Comparison of ENCODE assay signal across 36 cellular contexts in genomic region chr1:222579316-222579715, GRCh38. TPM values are rescaled to one million over a fixed set of nuclear protein-coding genes. Genes with fewer than 3 reads are reported as not detected.
"Had no signal": no experiment of that assay in that cellular context is flagged by ENCODE, and none has a peak within 500 bp of the region (broad histone marks: within the 10 kb centered on the region; RNA-seq: fewer than 3 reads in every experiment).

No MANE protein-coding gene starts in this region.

- H3K4me3 ChIP-seq: adrenal gland, ascending aorta, breast epithelium, cardiac muscle cell had no signal

- H3K27ac ChIP-seq: adrenal gland, ascending aorta, brain microvascular endothelial cell, breast epithelium, cardiac muscle cell had no signal

- H3K36me3 ChIP-seq: brain microvascular endothelial cell, breast epithelium had no signal

- H3K9me3 ChIP-seq: adrenal gland, ascending aorta, breast epithelium had no signal

- H3K27me3 ChIP-seq: adrenal gland, ascending aorta, brain microvascular endothelial cell, breast epithelium, cardiac muscle cell had no signal

- DNase-seq: activated effector memory CD4-positive, alpha-beta T cell treated with anti-CD3 and anti-CD28 coated beads, Interleukin-2, amount 50 U/mL, for 16 hours; activated effector memory CD4-positive, alpha-beta T cell treated with Interleukin-2 at 50 U/mL for 16 hours; activated gamma-delta T cell; activated gamma-delta T cell treated with Interleukin-2 at 50 U/mL for 16 hours; activated naive CD4-positive, alpha-beta T cell; activated naive CD4-positive, alpha-beta T cell treated with anti-CD3 and anti-CD28 coated beads for 36 hours; activated naive CD4-positive, alpha-beta T cell treated with anti-CD3 and anti-CD28 coated beads, Interleukin-2, amount 10 ng/mL, durations not matched to agents 7 days and 5 days; activated naive CD4-positive, alpha-beta T cell treated with anti-CD3 and anti-CD28 coated beads, Interleukin-2, amount 50 U/mL, for 16 hours; activated naive CD4-positive, alpha-beta T cell treated with Interleukin-2 at 50 U/mL for 16 hours; activated naive CD8-positive, alpha-beta T cell treated with anti-CD3 and anti-CD28 coated beads for 36 hours; activated naive CD8-positive, alpha-beta T cell treated with anti-CD3 and anti-CD28 coated beads, Interleukin-2, amount 10 ng/mL, durations not matched to agents 7 days and 5 days; activated naive CD8-positive, alpha-beta T cell treated with anti-CD3 and anti-CD28 coated beads, Interleukin-2, amount 50 U/mL, for 24 hours; activated T-cell treated with anti-CD3 and anti-CD28 coated beads for 4 hours; activated T-cell treated with anti-CD3 and anti-CD28 coated beads, Interleukin-2, amount 50 U/mL, for 1 hour; activated T-cell treated with anti-CD3 and anti-CD28 coated beads, Interleukin-2, amount 50 U/mL, for 24 hours; activated T-cell treated with anti-CD3 and anti-CD28 coated beads, Interleukin-2, amount 50 U/mL, for 4 hours; activated T-cell treated with anti-CD3 and anti-CD28 coated beads, Interleukin-2, amount 50 U/mL, for 48 hours; activated T-cell treated with anti-CD3 and anti-CD28 coated beads, Interleukin-2, amount 50 U/mL, for 72 hours; adrenal gland; amniotic stem cell; amygdala; anterior cingulate cortex; aorta; brain microvascular endothelial cell; caudate nucleus; central memory CD4-positive, alpha-beta T cell; cerebellar nuclear complex had no signal

- ATAC-seq: activated naive CD4-positive, alpha-beta T cell treated with anti-CD3 and anti-CD28 coated beads, Interleukin-2, amount 50 U/mL, for 72 hours; activated naive CD8-positive, alpha-beta T cell treated with anti-CD3 and anti-CD28 coated beads, Interleukin-2, amount 50 U/mL, for 24 hours; activated T-cell treated with anti-CD3 and anti-CD28 coated beads, Interleukin-2, amount 50 U/mL, for 4 hours; activated T-cell treated with anti-CD3 and anti-CD28 coated beads, Interleukin-2, amount 50 U/mL, for 72 hours; activated T-helper 17 cell treated with anti-CD3 and anti-CD28 coated beads, Interleukin-2, amount 50 U/mL, for 72 hours had no signal

- H3K4me1 ChIP-seq: breast epithelium had no signal

- FAIRE-seq: astrocyte, bronchial epithelial cell had no signal

RNA-seq across cellular contexts. Expression of gene HHIPL2, which starts 31.4 kb away (rescaled TPM):
- total RNA-seq: ascending aorta, cardiac muscle cell, cardiac septum, chondrocyte had no signal
